10 cellular contexts compared by ENCODE assay signal in genomic region chr4:108683479-108683878, GRCh38. TPM values are rescaled to one million over a fixed set of nuclear protein-coding genes. Genes with fewer than 3 reads are reported as not detected.
DNase-seq lines count a peak whose midpoint lies in the region; ATAC-seq and TF ChIP-seq lines count a peak whose summit lies in the region.
"Had no signal": no experiment of that assay in that cellular context is flagged by ENCODE, and none has a peak within 500 bp of the region (broad histone marks: within the 10 kb centered on the region; RNA-seq: fewer than 3 reads in every experiment).

No MANE protein-coding gene starts in this region.

- CTCF ChIA-PET in MCF 10A (lab: Yijun Ruan, JAX) (interaction anchor here (0.7 to 2.4 kb wide), 8 partner anchors 10 to 911 kb away, joined by 3 to 17 read pairs (median 4); no protein-coding TSS in a partner anchor), Panc1 (lab: Charles Lee) (no interaction called here)

- TF ChIP-seq CTCF in MCF 10A (IDR thresholded peaks at IDR 0.05; ENCODE audit: unreplicated experiment) (peak; percentile 30), breast epithelium (IDR thresholded peaks at IDR 0.05) (no peak), Panc1 (IDR thresholded peaks at IDR 0.05) (peak; percentile 45; the same call in 1 of the 2 replicates), foreskin fibroblast (IDR thresholded peaks at IDR 0.05; ENCODE audit: low read depth, low read length) (peak; percentile 25), type B pancreatic cell (conservative IDR thresholded peaks at IDR 0.05) (peak; percentile 64)

- H3K27me3 Mint-ChIP-seq in MCF 10A (ENCODE audit: insufficient read depth, unreplicated experiment): no peaks in the 10 kb centered on the region
- H3K27me3 Mint-ChIP-seq in type B pancreatic cell: no peaks in the 10 kb centered on the region

- H3K36me3 Mint-ChIP-seq in MCF 10A (ENCODE audit: insufficient read depth, unreplicated experiment) (peaks cover 6% of the 10 kb centered on the region), type B pancreatic cell (peaks cover 3% of the 10 kb centered on the region)

- no peak overlapping the region for H3K27ac ChIP-seq in breast epithelium
- no peak overlapping the region for H3K27ac ChIP-seq in Panc1 (ENCODE audit: low read length)

- H3K4me1 ChIP-seq in breast epithelium: no peaks in the 10 kb centered on the region
- H3K4me1 ChIP-seq in Panc1 (ENCODE audit: control insufficient read depth, insufficient read depth, low read length): no peaks in the 10 kb centered on the region

- H3K9me3 Mint-ChIP-seq in MCF 10A (ENCODE audit: unreplicated experiment): no peaks in the 10 kb centered on the region
- no peaks in the 10 kb centered on the region for H3K9me3 Mint-ChIP-seq in type B pancreatic cell

- peak; percentile 53 for DNase-seq in MCF 10A (ENCODE audit: unreplicated experiment)
- DNase-seq in breast epithelium (ENCODE audit: low spot score in 2 of 2): no peak
- DNase-seq in Panc1 (ENCODE audit: low read depth, low spot score): peak; percentile 8
- DNase-seq in foreskin fibroblast: peak; percentile 6 to 59
- no peak for DNase-seq in type B pancreatic cell (ENCODE audit: extremely low spot score, unreplicated experiment)
- DNase-seq: GDM1 had no signal

- no TSS peak for BruUV-seq in MCF 10A (replicated peaks; lab: Mats Ljungman, UMichigan)
- no TSS peak for BruUV-seq in Panc1 (replicated peaks; lab: Mats Ljungman, UMichigan)

- TF ChIP-seq POLR2A in breast epithelium (IDR thresholded peaks at IDR 0.05): no peak

- no peak overlapping the region for H3K4me3 Mint-ChIP-seq in MCF 10A (ENCODE audit: unreplicated experiment)
- no peak overlapping the region for H3K4me3 Mint-ChIP-seq in type B pancreatic cell

- H3K4me3 ChIP-seq in breast epithelium: no peak overlapping the region
- no peak overlapping the region for H3K4me3 ChIP-seq in Panc1 (ENCODE audit: low read depth in 2 of 2, low read length in 2 of 2)
- H3K4me3 ChIP-seq in foreskin fibroblast (ENCODE audit: low read depth in 1 of 2, low read length in 2 of 2): no peak overlapping the region
- H3K4me3 ChIP-seq: mucosa of descending colon had no signal

- no peak overlapping the region for H3K27ac Mint-ChIP-seq in MCF 10A (ENCODE audit: low read depth, unreplicated experiment)
- no peak overlapping the region for H3K27ac Mint-ChIP-seq in type B pancreatic cell

- no peaks in the 10 kb centered on the region for H3K27me3 ChIP-seq in breast epithelium
- no peaks in the 10 kb centered on the region for H3K27me3 ChIP-seq in Panc1 (ENCODE audit: control insufficient read depth, insufficient read depth, low read length)

- POLR2A ChIA-PET in MCF 10A (lab: Yijun Ruan, JAX) (interaction anchor here (1.1 kb wide), 1 partner anchor 63 kb away, joined by 3 read pairs; the partner anchor contains the start of gene RPL34), Panc1 (lab: Charles Lee) (no interaction called here)

- ATAC-seq in Panc1 (peak; percentile 74; the same call in 1 of the 2 replicates), GM18873 (IDR thresholded peaks at IDR 0.05; ENCODE audit: low FRiP score, unreplicated experiment) (no peak), HG02763 (IDR thresholded peaks at IDR 0.05; ENCODE audit: unreplicated experiment) (no peak), GM21447 (IDR thresholded peaks at IDR 0.05; ENCODE audit: unreplicated experiment) (no peak)
- ATAC-seq: mucosa of descending colon had no signal

- intact Hi-C loops in MCF 10A (cut with micrococcal nuclease) (loop anchor here (1.0 to 2.0 kb wide), 3 partner anchors 100 to 723 kb away; no protein-coding TSS in a partner anchor), breast epithelium (cut with DNase I; ENCODE audit: low total_unique reads) (no loop called here), Panc1 (cut with micrococcal nuclease; ENCODE audit: unreplicated experiment) (loop anchor here (5.0 kb wide), 2 partner anchors 99 to 724 kb away; no protein-coding TSS in a partner anchor)

- in situ Hi-C loops in Panc1 (cut with HindIII; ENCODE audit: low pct_unique_long_range_greater_than_20kb, low sequenced_read_pairs): no loop called here

- H3K9me3 ChIP-seq in breast epithelium (no peaks in the 10 kb centered on the region), Panc1 (ENCODE audit: control insufficient read depth, insufficient read depth, low read depth, low read length) (no peaks in the 10 kb centered on the region)
- H3K9me3 ChIP-seq: mucosa of descending colon had no signal

- no peaks in the 10 kb centered on the region for H3K4me1 Mint-ChIP-seq in MCF 10A (ENCODE audit: insufficient read depth, unreplicated experiment)
- no peaks in the 10 kb centered on the region for H3K4me1 Mint-ChIP-seq in type B pancreatic cell (ENCODE audit: unreplicated experiment)

- H3K36me3 ChIP-seq in breast epithelium: no peaks in the 10 kb centered on the region
- H3K36me3 ChIP-seq in Panc1 (ENCODE audit: control insufficient read depth, insufficient read depth, low read length): no peaks in the 10 kb centered on the region

RNA-seq across cellular contexts. Expression of gene OSTC, which starts 33.1 kb away (rescaled TPM):
- 175 and 214 TPM in 2 replicates for total RNA-seq in MCF 10A (2022)
- 10 to 100 TPM; 53.4 to 84.6 (median 63.1) TPM for total RNA-seq in breast epithelium
- total RNA-seq in Panc1 (2021; ENCODE audit: unreplicated experiment): 57.8 TPM
- polyA plus RNA-seq in Panc1 (2012; ENCODE audit: insufficient read length): 59.2 TPM
- total RNA-seq in type B pancreatic cell (ENCODE audit: low replicate concordance): 158 and 166 TPM in 2 replicates

Comparison
In these comparisons a context has a peak if more than half of its experiments do, and no peak if none do; other contexts are left out.
1. DNase-seq: peak in MCF 10A (single experiment), Panc1 (single experiment) and foreskin fibroblast (2 of 2); none in breast epithelium (0 of 2) and type B pancreatic cell (single experiment).
2. CTCF ChIP-seq: peak in MCF 10A (single experiment), Panc1 (single experiment), foreskin fibroblast (single experiment) and type B pancreatic cell (single experiment); none in breast epithelium (0 of 3).